In the genomic region with DNA sequence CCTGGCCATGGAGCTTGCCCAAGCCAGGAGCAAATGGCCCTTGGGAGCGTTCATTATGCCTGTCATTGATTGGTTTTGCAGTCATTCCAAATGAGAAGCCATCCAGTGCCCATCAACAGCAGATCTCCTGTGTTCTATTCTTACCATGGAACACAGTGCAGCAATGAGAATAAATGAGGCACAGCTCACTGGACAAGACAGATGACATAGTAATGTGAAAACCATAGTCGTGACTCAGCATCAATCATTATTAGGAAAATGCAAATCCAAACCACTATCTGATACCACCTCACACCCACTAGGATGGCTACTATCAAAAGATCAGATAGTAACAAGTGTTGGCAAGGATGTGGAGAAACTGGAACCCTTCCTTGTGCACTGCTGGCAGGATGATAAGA, we compare ENCODE assay signal across 25 cellular contexts.
"Had no signal": no experiment of that assay in that cellular context is flagged by ENCODE, and none has a peak within 500 bp of the region (broad histone marks: within the 10 kb centered on the region; RNA-seq: fewer than 3 reads in every experiment).

No MANE protein-coding gene starts in this region.

- H3K4me1 ChIP-seq: lower lobe of right lung had no signal

- H3K36me3 ChIP-seq: heart right ventricle, left lung, lower lobe of right lung, neural progenitor cell, right atrium auricular region, suprapubic skin, tibial artery, upper lobe of right lung had no signal

- H3K9ac ChIP-seq: neural progenitor cell had no signal

- DNase-seq: activated CD4-positive, alpha-beta T cell treated with anti-CD3 and anti-CD28 coated beads, Interleukin-2, amount 50 U/mL, for 1 hour; activated CD8-positive, alpha-beta T cell treated with anti-CD3 and anti-CD28 coated beads for 36 hours; activated naive CD8-positive, alpha-beta T cell treated with anti-CD3 and anti-CD28 coated beads, Interleukin-2, amount 50 U/mL, for 24 hours; activated T-cell treated with anti-CD3 and anti-CD28 coated beads, Interleukin-2, amount 50 U/mL, for 4 hours; amygdala; caudate nucleus; cortex of kidney; effector memory CD8-positive, alpha-beta T cell; foreskin fibroblast; heart right ventricle; kidney glomerular epithelial cell; left lung; lower lobe of right lung; occipital lobe; stimulated activated CD4-positive, alpha-beta T cell treated with anti-CD3 and anti-CD28 coated beads, Interleukin-1b, Interleukin-23, amount 100 ng/mL, for 48 hours; stimulated activated naive CD4-positive, alpha-beta T cell; T-helper 1 cell; tibial artery had no signal

- H2AFZ ChIP-seq: neural progenitor cell had no signal

- ATAC-seq: activated CD8-positive, alpha-beta T cell treated with anti-CD3 and anti-CD28 coated beads for 36 hours; activated naive CD8-positive, alpha-beta T cell treated with anti-CD3 and anti-CD28 coated beads, Interleukin-2, amount 50 U/mL, for 24 hours; activated T-cell treated with anti-CD3 and anti-CD28 coated beads, Interleukin-2, amount 50 U/mL, for 4 hours; effector memory CD8-positive, alpha-beta T cell; esophagus mucosa; heart right ventricle; left lung; lower lobe of right lung; natural killer cell; upper lobe of right lung had no signal

- H3K9me3 ChIP-seq: heart right ventricle, left lung, lower lobe of right lung, right atrium auricular region, suprapubic skin, tibial artery, upper lobe of right lung had no signal

- H3K4me3 ChIP-seq: heart right ventricle, left lung, lower lobe of right lung, neural progenitor cell, right atrium auricular region, smooth muscle cell, suprapubic skin, tibial artery, upper lobe of right lung had no signal

- H3K27ac ChIP-seq: heart right ventricle, left lung, lower lobe of right lung, neural progenitor cell, right atrium auricular region, suprapubic skin, tibial artery, upper lobe of right lung had no signal

- H3K27me3 ChIP-seq: heart right ventricle, neural progenitor cell, right atrium auricular region, suprapubic skin, tibial artery, upper lobe of right lung had no signal

- H3K4me2 ChIP-seq: neural progenitor cell, smooth muscle cell had no signal
